ENCODE assay signal across 9 cellular contexts in the genomic region with DNA sequence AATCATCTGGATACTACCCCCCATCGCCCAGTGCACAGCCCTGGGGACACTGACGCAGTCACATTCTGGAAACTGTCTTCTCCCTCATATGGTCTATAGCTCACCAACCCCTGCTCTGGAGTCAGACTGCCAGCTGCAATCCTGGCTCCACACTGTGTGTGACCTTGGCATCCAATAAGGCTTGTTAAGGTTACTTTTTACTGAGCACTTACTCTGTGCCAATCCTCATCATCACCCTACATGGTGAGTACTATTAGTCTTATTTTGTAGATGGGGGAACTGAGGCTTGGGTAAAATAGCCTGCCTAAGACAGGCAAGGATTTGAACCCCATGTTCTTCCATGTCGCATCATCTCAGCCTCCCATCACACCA. TPM values are rescaled to one million over a fixed set of nuclear protein-coding genes. Genes with fewer than 3 reads are reported as not detected.
DNase-seq lines count a peak whose midpoint lies in the region; ATAC-seq, FAIRE-seq and TF ChIP-seq lines count a peak whose summit lies in the region.
"Had no signal": no experiment of that assay in that cellular context is flagged by ENCODE, and none has a peak within 500 bp of the region (broad histone marks: within the 10 kb centered on the region; RNA-seq: fewer than 3 reads in every experiment).

No MANE protein-coding gene starts in this region.

- H3K4me3 ChIP-seq in SK-N-MC: peak overlapping the region; percentile 70
- H3K4me3 ChIP-seq in esophagus squamous epithelium: peak overlapping the region; percentile 22 to 63 (median 38)
- H3K4me3 ChIP-seq in pancreas: peak overlapping the region in 1 of 4 donors; percentile 35

- no peaks in the 10 kb centered on the region for H3K27me3 Mint-ChIP-seq in Calu3 (ENCODE audit: unreplicated experiment)

- DNase-seq in Calu3 (no peak), SK-N-MC (ENCODE audit: low read depth, low spot score) (no peak), esophagus squamous epithelium (lab: John Stamatoyannopoulos, UW) (no peak), pancreas (peak in 2 of 6 donors; percentile 44 to 59), HUDEP-2 (lab: John Stamatoyannopoulos, UW; ENCODE audit: unreplicated experiment in 76 of 76) (no peak), RPMI8226 (no peak)
- DNase-seq in stimulated activated CD4-positive, alpha-beta T cell treated with anti-CD3 and anti-CD28 coated beads, Interleukin-2, amount 100 ng/mL, for 24 hours: no peak
- DNase-seq: NCI-H510A had no signal

- H3K4me3 Mint-ChIP-seq in Calu3 (ENCODE audit: low read depth, unreplicated experiment): peak overlapping the region; percentile 59

- CTCF ChIA-PET in Calu3 (lab: Charles Lee): interaction anchor here (0.6 to 3.0 kb wide), 9 partner anchors 10 to 133 kb away, joined by 3 to 34 read pairs (median 5); no protein-coding TSS in a partner anchor

- intact Hi-C loops in Calu3 (cut with micrococcal nuclease; ENCODE audit: unreplicated experiment): no loop called here
- intact Hi-C loops in esophagus squamous epithelium (cut with DNase I): no loop called here
- intact Hi-C loops in pancreas (cut with DNase I): no loop called here

- TF ChIP-seq CTCF in Calu3 (IDR thresholded peaks at IDR 0.05; ENCODE audit: unreplicated experiment): no peak
- no peak for TF ChIP-seq CTCF in esophagus squamous epithelium (IDR thresholded peaks at IDR 0.05)
- no peak for TF ChIP-seq CTCF in pancreas (IDR thresholded peaks at IDR 0.05)

- ATAC-seq in pancreas (peak in 3 of 4 donors; percentile 0 to 11 (median 9)), HG03439 (IDR thresholded peaks at IDR 0.05; ENCODE audit: unreplicated experiment) (no peak)

- peaks cover 89 to 100% (median 89%) of the 10 kb centered on the region in 3 donors for H3K4me1 ChIP-seq in esophagus squamous epithelium
- H3K4me1 ChIP-seq in pancreas: peaks cover 58 to 73% (median 72%) of the 10 kb centered on the region in 3 donors

- 55 to 82% methylated on average over 1 to 2 of the region's 3 CpGs for WGBS in esophagus squamous epithelium, 2 donors
- 66 to 70% methylated on average over 3 of the region's 3 CpGs for WGBS in pancreas, 2 donors

- H3K36me3 ChIP-seq in SK-N-MC (ENCODE audit: insufficient read depth, low read length) (no peaks in the 10 kb centered on the region), esophagus squamous epithelium (peaks cover 0 to 17% (median 0%) of the 10 kb centered on the region in 3 donors), pancreas (no peaks in the 10 kb centered on the region)

- no peak for TF ChIP-seq POLR2A in esophagus squamous epithelium (IDR thresholded peaks at IDR 0.05)

- H3K4me1 Mint-ChIP-seq in Calu3 (ENCODE audit: low read depth, unreplicated experiment): peaks cover 81% of the 10 kb centered on the region

- no peak overlapping the region for H3K9ac ChIP-seq in SK-N-MC (ENCODE audit: insufficient read length)

- H3K27ac ChIP-seq in SK-N-MC: peak overlapping the region; percentile 8; the same call in 1 of the 2 replicates
- peak overlapping the region; percentile 89 to 97 (median 96) for H3K27ac ChIP-seq in esophagus squamous epithelium
- H3K27ac ChIP-seq in pancreas: peak overlapping the region; percentile 71 to 85 (median 77)

- peak overlapping the region; percentile 69 for H3K27ac Mint-ChIP-seq in Calu3 (ENCODE audit: unreplicated experiment)

- H3K36me3 Mint-ChIP-seq in Calu3 (ENCODE audit: insufficient read depth, unreplicated experiment): peaks cover 12% of the 10 kb centered on the region

- no peaks in the 10 kb centered on the region for H3K9me3 Mint-ChIP-seq in Calu3 (ENCODE audit: low read depth, unreplicated experiment)

- H3K27me3 ChIP-seq in esophagus squamous epithelium (no peaks in the 10 kb centered on the region), pancreas (no peaks in the 10 kb centered on the region)

- no peaks in the 10 kb centered on the region for H3K9me3 ChIP-seq in SK-N-MC (ENCODE audit: low read depth, low read length)
- H3K9me3 ChIP-seq in esophagus squamous epithelium: no peaks in the 10 kb centered on the region
- no peaks in the 10 kb centered on the region for H3K9me3 ChIP-seq in pancreas

- BruUV-seq in Calu3 (replicated peaks; lab: Mats Ljungman, UMichigan): no TSS peak

- FAIRE-seq in pancreas (lab: Jason Lieb, UNC): no peak

RNA-seq across cellular contexts. Expression of gene AHDC1, which starts 34.9 kb away (rescaled TPM):
- total RNA-seq in Calu3 (2022): 20.8 and 21.5 TPM in 2 replicates
- total RNA-seq in esophagus squamous epithelium: 100 to 1,000 TPM in 1 of 4 donors, 10 to 100 TPM in 3; 22.2 to 112 (median 30.6) TPM
- 10 to 100 TPM; 10.4 to 22.4 (median 13.7) TPM for total RNA-seq in pancreas
- 10 to 100 TPM; 16.3 to 27.5 TPM for polyA plus RNA-seq in pancreas

Comparison
In these comparisons a context has a peak if more than half of its experiments do, and no peak if none do; other contexts are left out.
1. H3K27ac ChIP-seq: peak in every context shown above with its lines; median percentile 96 in esophagus squamous epithelium; 77 in pancreas; 8 in SK-N-MC.